ENCODE assay signal across 5 cellular contexts in the genomic region with DNA sequence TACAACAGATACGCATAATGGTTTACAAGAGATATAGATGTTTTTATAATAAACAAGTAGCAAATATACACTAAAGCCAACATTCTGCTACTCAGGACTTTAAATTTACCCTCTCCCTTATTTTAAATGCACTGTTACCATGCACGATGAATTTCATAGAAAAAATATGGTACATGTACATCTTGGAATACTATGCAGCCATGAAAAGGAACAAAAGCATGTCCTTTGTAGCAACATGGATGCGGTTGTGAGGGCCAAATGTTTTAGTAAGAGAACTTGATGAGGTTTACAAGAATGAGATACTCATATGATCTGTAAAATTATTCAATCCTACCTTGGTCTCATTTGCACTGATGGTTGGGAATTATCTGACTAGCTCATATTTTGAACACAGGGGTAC.
TF ChIP-seq lines count a peak whose summit lies in the region.

No MANE protein-coding gene starts in this region.

TF ChIP-seq in SK-N-SH treated with all-trans-retinoic acid at 6 μM for 48 hours, 23 proteins besides CTCF, POLR2A, EP300 and RAD21:
- TF ChIP-seq ZNF565 (CRISPR knock-in tag; conservative IDR thresholded peaks at IDR 0.05; ENCODE audit: low read depth) = no peak
- no peak for TF ChIP-seq PPARA (CRISPR knock-in tag; IDR thresholded peaks at IDR 0.05; ENCODE audit: borderline replicate concordance)
- TF ChIP-seq ZNF70 (CRISPR knock-in tag; IDR thresholded peaks at IDR 0.05) = no peak
- TF ChIP-seq GLIS3 (CRISPR knock-in tag; IDR thresholded peaks at IDR 0.05) = no peak
- TF ChIP-seq ZNF8 (CRISPR knock-in tag; IDR thresholded peaks at IDR 0.05) = peak; percentile 72
- no peak for TF ChIP-seq SNAI2 (CRISPR knock-in tag; IDR thresholded peaks at IDR 0.05)
- no peak for TF ChIP-seq TCF4 (CRISPR knock-in tag; IDR thresholded peaks at IDR 0.05; ENCODE audit: borderline replicate concordance)

TF ChIP-seq in SK-N-SH, 30 proteins besides CTCF, POLR2A, EP300 and RAD21 (continues in another document):
- TF ChIP-seq NFIC (IDR thresholded peaks at IDR 0.05; ENCODE audit: borderline replicate concordance) (no peak), ELF1 (IDR thresholded peaks at IDR 0.05) (no peak), SIN3A (IDR thresholded peaks at IDR 0.05; ENCODE audit: borderline replicate concordance, low read depth, low read length) (no peak), YY1 (IDR thresholded peaks at IDR 0.05; ENCODE audit: low read depth) (no peak), TEAD4 (IDR thresholded peaks at IDR 0.05; ENCODE audit: borderline replicate concordance, insufficient read depth) (no peak), SMC3 (IDR thresholded peaks at IDR 0.05; ENCODE audit: low read depth, low read length) (no peak), RFX5 (IDR thresholded peaks at IDR 0.05; ENCODE audit: low read length) (no peak), JUND (IDR thresholded peaks at IDR 0.05) (no peak), FOXM1 (IDR thresholded peaks at IDR 0.05; ENCODE audit: low read depth) (no peak)
- TF ChIP-seq, protein P1, sequence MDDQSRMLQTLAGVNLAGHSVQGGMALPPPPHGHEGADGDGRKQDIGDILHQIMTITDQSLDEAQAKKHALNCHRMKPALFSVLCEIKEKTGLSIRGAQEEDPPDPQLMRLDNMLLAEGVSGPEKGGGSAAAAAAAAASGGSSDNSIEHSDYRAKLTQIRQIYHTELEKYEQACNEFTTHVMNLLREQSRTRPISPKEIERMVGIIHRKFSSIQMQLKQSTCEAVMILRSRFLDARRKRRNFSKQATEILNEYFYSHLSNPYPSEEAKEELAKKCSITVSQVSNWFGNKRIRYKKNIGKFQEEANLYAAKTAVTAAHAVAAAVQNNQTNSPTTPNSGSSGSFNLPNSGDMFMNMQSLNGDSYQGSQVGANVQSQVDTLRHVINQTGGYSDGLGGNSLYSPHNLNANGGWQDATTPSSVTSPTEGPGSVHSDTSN (IDR thresholded peaks at IDR 0.05) = no peak
- TF ChIP-seq, protein P2, sequence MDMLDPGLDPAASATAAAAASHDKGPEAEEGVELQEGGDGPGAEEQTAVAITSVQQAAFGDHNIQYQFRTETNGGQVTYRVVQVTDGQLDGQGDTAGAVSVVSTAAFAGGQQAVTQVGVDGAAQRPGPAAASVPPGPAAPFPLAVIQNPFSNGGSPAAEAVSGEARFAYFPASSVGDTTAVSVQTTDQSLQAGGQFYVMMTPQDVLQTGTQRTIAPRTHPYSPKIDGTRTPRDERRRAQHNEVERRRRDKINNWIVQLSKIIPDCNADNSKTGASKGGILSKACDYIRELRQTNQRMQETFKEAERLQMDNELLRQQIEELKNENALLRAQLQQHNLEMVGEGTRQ (IDR thresholded peaks at IDR 0.05; ENCODE audit: borderline replicate concordance, low read depth, low read length) = no peak
- TF ChIP-seq, protein P3, sequence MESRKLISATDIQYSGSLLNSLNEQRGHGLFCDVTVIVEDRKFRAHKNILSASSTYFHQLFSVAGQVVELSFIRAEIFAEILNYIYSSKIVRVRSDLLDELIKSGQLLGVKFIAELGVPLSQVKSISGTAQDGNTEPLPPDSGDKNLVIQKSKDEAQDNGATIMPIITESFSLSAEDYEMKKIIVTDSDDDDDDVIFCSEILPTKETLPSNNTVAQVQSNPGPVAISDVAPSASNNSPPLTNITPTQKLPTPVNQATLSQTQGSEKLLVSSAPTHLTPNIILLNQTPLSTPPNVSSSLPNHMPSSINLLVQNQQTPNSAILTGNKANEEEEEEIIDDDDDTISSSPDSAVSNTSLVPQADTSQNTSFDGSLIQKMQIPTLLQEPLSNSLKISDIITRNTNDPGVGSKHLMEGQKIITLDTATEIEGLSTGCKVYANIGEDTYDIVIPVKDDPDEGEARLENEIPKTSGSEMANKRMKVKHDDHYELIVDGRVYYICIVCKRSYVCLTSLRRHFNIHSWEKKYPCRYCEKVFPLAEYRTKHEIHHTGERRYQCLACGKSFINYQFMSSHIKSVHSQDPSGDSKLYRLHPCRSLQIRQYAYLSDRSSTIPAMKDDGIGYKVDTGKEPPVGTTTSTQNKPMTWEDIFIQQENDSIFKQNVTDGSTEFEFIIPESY (IDR thresholded peaks at IDR 0.05; ENCODE audit: borderline replicate concordance, low read depth) = no peak

TF ChIP-seq in HEK293, 187 proteins besides CTCF, POLR2A, EP300 and RAD21:
- TF ChIP-seq, protein P4, sequence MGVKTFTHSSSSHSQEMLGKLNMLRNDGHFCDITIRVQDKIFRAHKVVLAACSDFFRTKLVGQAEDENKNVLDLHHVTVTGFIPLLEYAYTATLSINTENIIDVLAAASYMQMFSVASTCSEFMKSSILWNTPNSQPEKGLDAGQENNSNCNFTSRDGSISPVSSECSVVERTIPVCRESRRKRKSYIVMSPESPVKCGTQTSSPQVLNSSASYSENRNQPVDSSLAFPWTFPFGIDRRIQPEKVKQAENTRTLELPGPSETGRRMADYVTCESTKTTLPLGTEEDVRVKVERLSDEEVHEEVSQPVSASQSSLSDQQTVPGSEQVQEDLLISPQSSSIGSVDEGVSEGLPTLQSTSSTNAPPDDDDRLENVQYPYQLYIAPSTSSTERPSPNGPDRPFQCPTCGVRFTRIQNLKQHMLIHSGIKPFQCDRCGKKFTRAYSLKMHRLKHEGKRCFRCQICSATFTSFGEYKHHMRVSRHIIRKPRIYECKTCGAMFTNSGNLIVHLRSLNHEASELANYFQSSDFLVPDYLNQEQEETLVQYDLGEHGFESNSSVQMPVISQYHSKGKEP (tag by site-specific recombination; IDR thresholded peaks at IDR 0.05) = no peak
- TF ChIP-seq ZNF146 (tag by site-specific recombination; IDR thresholded peaks at IDR 0.05) = peak; percentile 30; the same call in 1 of the 2 replicates

TF ChIP-seq in K562, 482 proteins besides CTCF, POLR2A, EP300 and RAD21:
- TF ChIP-seq ZNF146 (CRISPR knock-in tag; IDR thresholded peaks at IDR 0.05; ENCODE audit: unreplicated experiment) = peak; percentile 38
- TF ChIP-seq, protein P5, sequence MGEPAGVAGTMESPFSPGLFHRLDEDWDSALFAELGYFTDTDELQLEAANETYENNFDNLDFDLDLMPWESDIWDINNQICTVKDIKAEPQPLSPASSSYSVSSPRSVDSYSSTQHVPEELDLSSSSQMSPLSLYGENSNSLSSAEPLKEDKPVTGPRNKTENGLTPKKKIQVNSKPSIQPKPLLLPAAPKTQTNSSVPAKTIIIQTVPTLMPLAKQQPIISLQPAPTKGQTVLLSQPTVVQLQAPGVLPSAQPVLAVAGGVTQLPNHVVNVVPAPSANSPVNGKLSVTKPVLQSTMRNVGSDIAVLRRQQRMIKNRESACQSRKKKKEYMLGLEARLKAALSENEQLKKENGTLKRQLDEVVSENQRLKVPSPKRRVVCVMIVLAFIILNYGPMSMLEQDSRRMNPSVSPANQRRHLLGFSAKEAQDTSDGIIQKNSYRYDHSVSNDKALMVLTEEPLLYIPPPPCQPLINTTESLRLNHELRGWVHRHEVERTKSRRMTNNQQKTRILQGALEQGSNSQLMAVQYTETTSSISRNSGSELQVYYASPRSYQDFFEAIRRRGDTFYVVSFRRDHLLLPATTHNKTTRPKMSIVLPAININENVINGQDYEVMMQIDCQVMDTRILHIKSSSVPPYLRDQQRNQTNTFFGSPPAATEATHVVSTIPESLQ (CRISPR knock-in tag; IDR thresholded peaks at IDR 0.05) = no peak
- TF ChIP-seq MCM5 (IDR thresholded peaks at IDR 0.05; ENCODE audit: low read depth) = no peak
- TF ChIP-seq BRF1 (IDR thresholded peaks at IDR 0.05; ENCODE audit: borderline replicate concordance, extremely low read depth, insufficient read length) = no peak
- no peak for TF ChIP-seq SIN3B (IDR thresholded peaks at IDR 0.05; ENCODE audit: low read depth)
- no peak for TF ChIP-seq ZNF282 (CRISPR knock-in tag; IDR thresholded peaks at IDR 0.05)
- TF ChIP-seq ZBTB7A (IDR thresholded peaks at IDR 0.05; ENCODE audit: borderline replicate concordance, control insufficient read depth, low read depth, low read length) = no peak
- TF ChIP-seq TAF1 (IDR thresholded peaks at IDR 0.05; ENCODE audit: control insufficient read depth, extremely low read depth, insufficient read depth, low read length, severe bottlenecking) = no peak
- TF ChIP-seq, protein P6, sequence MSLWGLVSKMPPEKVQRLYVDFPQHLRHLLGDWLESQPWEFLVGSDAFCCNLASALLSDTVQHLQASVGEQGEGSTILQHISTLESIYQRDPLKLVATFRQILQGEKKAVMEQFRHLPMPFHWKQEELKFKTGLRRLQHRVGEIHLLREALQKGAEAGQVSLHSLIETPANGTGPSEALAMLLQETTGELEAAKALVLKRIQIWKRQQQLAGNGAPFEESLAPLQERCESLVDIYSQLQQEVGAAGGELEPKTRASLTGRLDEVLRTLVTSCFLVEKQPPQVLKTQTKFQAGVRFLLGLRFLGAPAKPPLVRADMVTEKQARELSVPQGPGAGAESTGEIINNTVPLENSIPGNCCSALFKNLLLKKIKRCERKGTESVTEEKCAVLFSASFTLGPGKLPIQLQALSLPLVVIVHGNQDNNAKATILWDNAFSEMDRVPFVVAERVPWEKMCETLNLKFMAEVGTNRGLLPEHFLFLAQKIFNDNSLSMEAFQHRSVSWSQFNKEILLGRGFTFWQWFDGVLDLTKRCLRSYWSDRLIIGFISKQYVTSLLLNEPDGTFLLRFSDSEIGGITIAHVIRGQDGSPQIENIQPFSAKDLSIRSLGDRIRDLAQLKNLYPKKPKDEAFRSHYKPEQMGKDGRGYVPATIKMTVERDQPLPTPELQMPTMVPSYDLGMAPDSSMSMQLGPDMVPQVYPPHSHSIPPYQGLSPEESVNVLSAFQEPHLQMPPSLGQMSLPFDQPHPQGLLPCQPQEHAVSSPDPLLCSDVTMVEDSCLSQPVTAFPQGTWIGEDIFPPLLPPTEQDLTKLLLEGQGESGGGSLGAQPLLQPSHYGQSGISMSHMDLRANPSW (CRISPR knock-in tag; IDR thresholded peaks at IDR 0.05) = no peak
- peak; percentile 55 for TF ChIP-seq RBM25 (IDR thresholded peaks at IDR 0.05; ENCODE audit: low read depth, low read length, severe bottlenecking)
TF ChIP-seq in K562: peak in this region for 2.

TF ChIP-seq in H1, 55 proteins besides CTCF, POLR2A, EP300 and RAD21:
- no peak for TF ChIP-seq FOSL1 (IDR thresholded peaks at IDR 0.05; ENCODE audit: insufficient read depth, low read depth, low read length)
- no peak for TF ChIP-seq ZNF274 (IDR thresholded peaks at IDR 0.05; ENCODE audit: borderline replicate concordance, extremely low read depth, low read length)
- TF ChIP-seq, protein P7, sequence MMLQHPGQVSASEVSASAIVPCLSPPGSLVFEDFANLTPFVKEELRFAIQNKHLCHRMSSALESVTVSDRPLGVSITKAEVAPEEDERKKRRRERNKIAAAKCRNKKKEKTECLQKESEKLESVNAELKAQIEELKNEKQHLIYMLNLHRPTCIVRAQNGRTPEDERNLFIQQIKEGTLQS (IDR thresholded peaks at IDR 0.05; ENCODE audit: insufficient read depth, low read depth, low read length) = no peak
- TF ChIP-seq KDM1A (IDR thresholded peaks at IDR 0.05; ENCODE audit: borderline replicate concordance, low read length) = peak; percentile 87
- TF ChIP-seq KDM4A (IDR thresholded peaks at IDR 0.05; ENCODE audit: low read depth, low read length, severe bottlenecking) = no peak
- TF ChIP-seq RFX5 (IDR thresholded peaks at IDR 0.05; ENCODE audit: borderline replicate concordance, low read depth, low read length) = no peak
- no peak for TF ChIP-seq JUND (IDR thresholded peaks at IDR 0.05; ENCODE audit: low read length)
- no peak for TF ChIP-seq SAP30 (IDR thresholded peaks at IDR 0.05; ENCODE audit: insufficient read depth, insufficient replicate concordance, low read length)
- TF ChIP-seq HDAC2 (IDR thresholded peaks at IDR 0.05; ENCODE audit: borderline replicate concordance in 1 of 2, low read depth in 2 of 2, low read length in 2 of 2) = no peak; a peak in 1 of 4 replicates
